ENCODE assay signal across 13 cellular contexts in genomic region chr7:150964593-150965111, GRCh38. TPM values are rescaled to one million over a fixed set of nuclear protein-coding genes. Genes with fewer than 3 reads are reported as not detected.
DNase-seq lines count a peak whose midpoint lies in the region; ATAC-seq and TF ChIP-seq lines count a peak whose summit lies in the region.
"Had no signal": no experiment of that assay in that cellular context is flagged by ENCODE, and none has a peak within 500 bp of the region (broad histone marks: within the 10 kb centered on the region; RNA-seq: fewer than 3 reads in every experiment).

No MANE protein-coding gene starts in this region.

- H3K9me3 ChIP-seq in body of pancreas (no peaks in the 10 kb centered on the region), mesenchymal stem cell (ENCODE audit: control insufficient read depth, low read length) (no peaks in the 10 kb centered on the region), vagina (no peaks in the 10 kb centered on the region)
- H3K9me3 ChIP-seq: HAP-1, thoracic aorta had no signal

- H2AFZ ChIP-seq in mesenchymal stem cell (ENCODE audit: low read depth, low read length), result no peak overlapping the region

- H2BK15ac ChIP-seq in mesenchymal stem cell (ENCODE audit: low read depth, poor library complexity, severe bottlenecking), result no peak overlapping the region

- intact Hi-C loops in body of pancreas (cut with DNase I), result no loop called here
- intact Hi-C loops in vagina (cut with DNase I), result no loop called here

- peak overlapping the region in 1 of 2 experiments; percentile 49 for H3K18ac ChIP-seq in mesenchymal stem cell (ENCODE audit: low read depth in 1 of 2, low read length in 2 of 2)

- H3K4me1 ChIP-seq in body of pancreas (peaks cover 4% of the 10 kb centered on the region), mesenchymal stem cell (ENCODE audit: control insufficient read depth, insufficient read depth, low read depth, low read length) (peaks cover 16% of the 10 kb centered on the region), vagina (no peaks in the 10 kb centered on the region)
- H3K4me1 ChIP-seq: HAP-1 had no signal

- no peak overlapping the region for H3K4me2 ChIP-seq in mesenchymal stem cell (ENCODE audit: low read length, poor library complexity, severe bottlenecking)

- H2BK12ac ChIP-seq in mesenchymal stem cell (ENCODE audit: low read length in 2 of 2), result no peak overlapping the region

- no peak overlapping the region for H2BK120ac ChIP-seq in mesenchymal stem cell (ENCODE audit: low read depth, low read length)

- TF ChIP-seq POLR2A in body of pancreas (IDR thresholded peaks at IDR 0.05), result no peak
- TF ChIP-seq POLR2A in vagina (IDR thresholded peaks at IDR 0.05), result no peak

- peak in 1 of 7 experiments; percentile 7 for TF ChIP-seq CTCF in body of pancreas (IDR thresholded peaks at IDR 0.05)
- TF ChIP-seq CTCF in vagina (IDR thresholded peaks at IDR 0.05), result no peak

- no peak overlapping the region for H3K14ac ChIP-seq in mesenchymal stem cell (ENCODE audit: low read length in 2 of 2)

- H2AK5ac ChIP-seq in mesenchymal stem cell (ENCODE audit: low read length, severe bottlenecking), result no peak overlapping the region

- peak overlapping the region; percentile 40 for H4K91ac ChIP-seq in mesenchymal stem cell (ENCODE audit: low read length)

- H3K36me3 ChIP-seq in body of pancreas (replicated peaks in 1 of 2; ENCODE audit: insufficient read depth in 1 of 2, low read depth in 2 of 2) (no peaks in the 10 kb centered on the region), mesenchymal stem cell (ENCODE audit: control insufficient read depth in 1 of 2, insufficient read depth in 2 of 2, low read depth in 1 of 2, low read length in 2 of 2) (no peaks in the 10 kb centered on the region), vagina (no peaks in the 10 kb centered on the region)
- H3K36me3 ChIP-seq: HAP-1, thoracic aorta had no signal

- H3K23ac ChIP-seq in mesenchymal stem cell (ENCODE audit: low read length in 2 of 2), result no peak overlapping the region

- H3K27ac ChIP-seq in body of pancreas (no peak overlapping the region), mesenchymal stem cell (ENCODE audit: low read length, poor library complexity, severe bottlenecking) (no peak overlapping the region), vagina (no peak overlapping the region)
- H3K27ac ChIP-seq: thoracic aorta had no signal

- no peak overlapping the region for H3K4ac ChIP-seq in mesenchymal stem cell (ENCODE audit: low read depth in 1 of 2, low read length in 2 of 2)

- DNase-seq in EH (ENCODE audit: low read depth) (peak; percentile 39), NCI-H2029 (lab: John Stamatoyannopoulos, UW) (peak; percentile 59), body of pancreas (peak in 3 of 4 donors; percentile 51 to 58 (median 53)), mesenchymal stem cell (peak; percentile 55), epidermal melanocyte (ENCODE audit: insufficient read length, low spot score) (no peak), SW 1271 (lab: John Stamatoyannopoulos, UW) (no peak), vagina (ENCODE audit: extremely low spot score in 2 of 2) (no peak)
- DNase-seq: activated gamma-delta T cell treated with Interleukin-2 at 50 U/mL for 16 hours; effector memory CD8-positive, alpha-beta T cell; stimulated activated CD4-positive, alpha-beta T cell treated with anti-CD3 and anti-CD28 coated beads, Interleukin-4, amount 100 ng/mL, for 24 hours had no signal

- H2BK5ac ChIP-seq in mesenchymal stem cell (ENCODE audit: low read depth, low read length, poor library complexity, severe bottlenecking), result no peak overlapping the region

- H3K27me3 ChIP-seq in body of pancreas, result no peaks in the 10 kb centered on the region
- peaks cover 50 to 90% of the 10 kb centered on the region in 2 experiments for H3K27me3 ChIP-seq in mesenchymal stem cell (ENCODE audit: control insufficient read depth in 1 of 2, insufficient read depth in 1 of 2, low read length in 2 of 2)
- no peaks in the 10 kb centered on the region for H3K27me3 ChIP-seq in vagina

- ATAC-seq in body of pancreas (peak; percentile 18), GM21367 (IDR thresholded peaks at IDR 0.05; ENCODE audit: unreplicated experiment) (no peak)
- ATAC-seq: effector memory CD8-positive, alpha-beta T cell had no signal

- WGBS in body of pancreas, 2 donors, result 61 to 64% methylated on average over 13 to 16 of the region's 16 CpGs
- 35% methylated on average over 13 of the region's 16 CpGs for whole genome bisulfite sequencing in mesenchymal stem cell

- no peak overlapping the region for H4K8ac ChIP-seq in mesenchymal stem cell (ENCODE audit: low read length)

- H3K4me3 ChIP-seq in body of pancreas, result no peak overlapping the region
- H3K4me3 ChIP-seq in mesenchymal stem cell (ENCODE audit: insufficient read depth in 1 of 2, low read depth in 1 of 2, low read length in 2 of 2), result no peak overlapping the region
- H3K4me3 ChIP-seq in vagina, result no peak overlapping the region
- H3K4me3 ChIP-seq: HAP-1, thoracic aorta had no signal

- H3K9ac ChIP-seq in mesenchymal stem cell (ENCODE audit: low read length), result no peak overlapping the region

- no peaks in the 10 kb centered on the region for H3K79me1 ChIP-seq in mesenchymal stem cell (replicated peaks; ENCODE audit: low read length, poor library complexity, severe bottlenecking)

RNA-seq across cellular contexts. Expression of gene KCNH2, which starts 13.5 kb away (rescaled TPM):
- total RNA-seq in body of pancreas, result 1 to 10 TPM; 3.6 to 5.3 TPM
- polyA plus RNA-seq in mesenchymal stem cell (2013, experiment 1 of 2), result 0.87 TPM
- polyA plus RNA-seq in mesenchymal stem cell (2013, experiment 2 of 2), result 0.92 TPM
- total RNA-seq in vagina, result 6.4 TPM

RNA-seq across cellular contexts. Expression of gene NOS3, which starts 26.2 kb away (rescaled TPM):
- 1 to 10 TPM; 4.9 to 7.6 TPM for total RNA-seq in body of pancreas
- 4.7 TPM for polyA plus RNA-seq in mesenchymal stem cell (2013, experiment 1 of 2)
- polyA plus RNA-seq in mesenchymal stem cell (2013, experiment 2 of 2), result 3.5 TPM
- total RNA-seq in vagina, result 22.8 TPM

RNA-seq across cellular contexts. Expression of gene ATG9B, which starts 59.6 kb away (rescaled TPM):
- total RNA-seq in body of pancreas, result not detected
- 0.28 TPM for polyA plus RNA-seq in mesenchymal stem cell (2013, experiment 1 of 2)
- 0.71 TPM for polyA plus RNA-seq in mesenchymal stem cell (2013, experiment 2 of 2)
- 34.1 TPM for total RNA-seq in vagina

Comparison
In these comparisons a context has a peak if more than half of its experiments do, and no peak if none do; other contexts are left out.
1. DNase-seq: peak in EH (single experiment), NCI-H2029 (single experiment), body of pancreas (3 of 4) and mesenchymal stem cell (single experiment); none in epidermal melanocyte (single experiment), SW 1271 (0 of 2) and vagina (0 of 2).
2. RNA of gene ATG9B, which starts 59.6 kb away (total RNA-seq): 34.1 TPM in vagina (single experiment); not detected in body of pancreas; every median in the first group is over 10 times any median in the second.